ENCODE assay signal across 9 cellular contexts in genomic region chr2:12303181-12304030, GRCh38.
DNase-seq lines count a peak whose midpoint lies in the region; ATAC-seq, FAIRE-seq and TF ChIP-seq lines count a peak whose summit lies in the region.
"Had no signal": no experiment of that assay in that cellular context is flagged by ENCODE, and none has a peak within 500 bp of the region (broad histone marks: within the 10 kb centered on the region; RNA-seq: fewer than 3 reads in every experiment).

No MANE protein-coding gene starts in this region.

- H3K36me3 Mint-ChIP-seq in activated T-cell treated with anti-CD3 and anti-CD28 coated beads, Interleukin-2, amount 50 U/mL, for 4 hours (ENCODE audit: insufficient read depth): no peaks in the 10 kb centered on the region
- no peaks in the 10 kb centered on the region for H3K36me3 Mint-ChIP-seq in activated T-cell treated with anti-CD3 and anti-CD28 coated beads, Interleukin-2, amount 50 U/mL, for 24 hours (ENCODE audit: low read depth)
- no peaks in the 10 kb centered on the region for H3K36me3 Mint-ChIP-seq in endodermal cell (ENCODE audit: low read depth)
- no peaks in the 10 kb centered on the region for H3K36me3 Mint-ChIP-seq in activated T-helper 1 cell treated with anti-CD3 and anti-CD28 coated beads, Interleukin-12 subunit alpha, Interleukin-12 subunit beta, Interleukin-2, Interleukin-4 antibody, amounts not matched to agents 30 ng/mL and 10 ng/mL and 1 ng/mL, durations not matched to agents 14 hours and 24 hours and 36 hours (ENCODE audit: low read depth)

- peak; percentile 66 to 67 for ATAC-seq in activated T-cell treated with anti-CD3 and anti-CD28 coated beads, Interleukin-2, amount 50 U/mL, for 4 hours
- peak; percentile 60 for ATAC-seq in stimulated activated naive CD8-positive, alpha-beta T cell treated with anti-CD3 and anti-CD28 coated beads, Interleukin-15, Interleukin-2, amounts not matched to agents 100 U/mL and 50 U/mL, for 24 hours
- ATAC-seq in GM18498 (IDR thresholded peaks at IDR 0.05; ENCODE audit: unreplicated experiment): no peak

- H3K4me3 ChIP-seq in endodermal cell (ENCODE audit: low read length): peak overlapping the region; percentile 19
- no peak overlapping the region for H3K4me3 ChIP-seq in colonic mucosa

- no peak overlapping the region for H3K9ac ChIP-seq in endodermal cell (ENCODE audit: extremely low read depth, low read length, poor library complexity, severe bottlenecking)
- H3K9ac ChIP-seq in colonic mucosa (ENCODE audit: low read depth in 2 of 2, low read length in 2 of 2): no peak overlapping the region

- DNase-seq in activated T-cell treated with anti-CD3 and anti-CD28 coated beads, Interleukin-2, amount 50 U/mL, for 4 hours: no peak
- DNase-seq in activated T-cell treated with anti-CD3 and anti-CD28 coated beads, Interleukin-2, amount 50 U/mL, for 24 hours: no peak
- DNase-seq in RCC 7860 (ENCODE audit: low spot score) (peak; percentile 80), endodermal cell (no peak), colonic mucosa (no peak)
- peak; percentile 41 for DNase-seq in stimulated activated naive CD8-positive, alpha-beta T cell treated with anti-CD3 and anti-CD28 coated beads, Interleukin-15, Interleukin-2, amounts not matched to agents 100 U/mL and 50 U/mL, for 24 hours
- no peak for DNase-seq in activated T-helper 1 cell treated with anti-CD3 and anti-CD28 coated beads, Interleukin-12 subunit alpha, Interleukin-12 subunit beta, Interleukin-2, Interleukin-4 antibody, amounts not matched to agents 30 ng/mL and 10 ng/mL and 1 ng/mL, durations not matched to agents 14 hours and 24 hours and 36 hours (ENCODE audit: low spot score)

- TF ChIP-seq CTCF in endodermal cell (conservative IDR thresholded peaks at IDR 0.05) (no peak), colonic mucosa (IDR thresholded peaks at IDR 0.05) (no peak)

- no peaks in the 10 kb centered on the region for H3K9me3 Mint-ChIP-seq in activated T-cell treated with anti-CD3 and anti-CD28 coated beads, Interleukin-2, amount 50 U/mL, for 4 hours
- no peaks in the 10 kb centered on the region for H3K9me3 Mint-ChIP-seq in activated T-cell treated with anti-CD3 and anti-CD28 coated beads, Interleukin-2, amount 50 U/mL, for 24 hours
- no peaks in the 10 kb centered on the region for H3K9me3 Mint-ChIP-seq in endodermal cell
- H3K9me3 Mint-ChIP-seq in activated T-helper 1 cell treated with anti-CD3 and anti-CD28 coated beads, Interleukin-12 subunit alpha, Interleukin-12 subunit beta, Interleukin-2, Interleukin-4 antibody, amounts not matched to agents 30 ng/mL and 10 ng/mL and 1 ng/mL, durations not matched to agents 14 hours and 24 hours and 36 hours: peaks cover 4% of the 10 kb centered on the region

- no peaks in the 10 kb centered on the region for H3K27me3 Mint-ChIP-seq in activated T-cell treated with anti-CD3 and anti-CD28 coated beads, Interleukin-2, amount 50 U/mL, for 4 hours (ENCODE audit: low read depth)
- H3K27me3 Mint-ChIP-seq in activated T-cell treated with anti-CD3 and anti-CD28 coated beads, Interleukin-2, amount 50 U/mL, for 24 hours: no peaks in the 10 kb centered on the region
- H3K27me3 Mint-ChIP-seq in endodermal cell (ENCODE audit: insufficient read depth): no peaks in the 10 kb centered on the region
- H3K27me3 Mint-ChIP-seq in activated T-helper 1 cell treated with anti-CD3 and anti-CD28 coated beads, Interleukin-12 subunit alpha, Interleukin-12 subunit beta, Interleukin-2, Interleukin-4 antibody, amounts not matched to agents 30 ng/mL and 10 ng/mL and 1 ng/mL, durations not matched to agents 14 hours and 24 hours and 36 hours (ENCODE audit: insufficient read depth): peaks cover 6% of the 10 kb centered on the region
- H3K27me3 Mint-ChIP-seq: B cell had no signal

- intact Hi-C loops in colonic mucosa (cut with DNase I): no loop called here
- intact Hi-C loops in activated T-helper 1 cell treated with anti-CD3 and anti-CD28 coated beads, Interleukin-12 subunit alpha, Interleukin-12 subunit beta, Interleukin-2, Interleukin-4 antibody, amounts not matched to agents 30 ng/mL and 10 ng/mL and 1 ng/mL, durations not matched to agents 14 hours and 24 hours and 36 hours (cut with micrococcal nuclease): loop anchor here (1.0 kb wide), 1 partner anchor 9 kb away; no protein-coding TSS in a partner anchor

- H3K4me3 Mint-ChIP-seq in activated T-cell treated with anti-CD3 and anti-CD28 coated beads, Interleukin-2, amount 50 U/mL, for 4 hours: no peak overlapping the region
- H3K4me3 Mint-ChIP-seq in activated T-cell treated with anti-CD3 and anti-CD28 coated beads, Interleukin-2, amount 50 U/mL, for 24 hours: no peak overlapping the region
- no peak overlapping the region for H3K4me3 Mint-ChIP-seq in endodermal cell
- H3K4me3 Mint-ChIP-seq in activated T-helper 1 cell treated with anti-CD3 and anti-CD28 coated beads, Interleukin-12 subunit alpha, Interleukin-12 subunit beta, Interleukin-2, Interleukin-4 antibody, amounts not matched to agents 30 ng/mL and 10 ng/mL and 1 ng/mL, durations not matched to agents 14 hours and 24 hours and 36 hours: no peak overlapping the region
- H3K4me3 Mint-ChIP-seq: B cell had no signal

- peak; percentile 92 for FAIRE-seq in RCC 7860 (lab: Jason Lieb, UNC)

- H3K4me1 ChIP-seq in endodermal cell (ENCODE audit: control insufficient read depth, insufficient read depth, low read length) (peaks cover 4% of the 10 kb centered on the region), colonic mucosa (no peaks in the 10 kb centered on the region)

- 78 to 89% methylated on average over 5 to 7 of the region's 7 CpGs for WGBS in endodermal cell (ENCODE audit: insufficient coverage in 1 of 2, insufficient read length in 1 of 2), 2 experiments

- no peaks in the 10 kb centered on the region for H3K36me3 ChIP-seq in endodermal cell (ENCODE audit: control insufficient read depth, insufficient read depth, low read length)
- H3K36me3 ChIP-seq in colonic mucosa: no peaks in the 10 kb centered on the region

- H3K27ac Mint-ChIP-seq in activated T-cell treated with anti-CD3 and anti-CD28 coated beads, Interleukin-2, amount 50 U/mL, for 24 hours: no peak overlapping the region
- no peak overlapping the region for H3K27ac Mint-ChIP-seq in endodermal cell
- H3K27ac Mint-ChIP-seq in activated T-helper 1 cell treated with anti-CD3 and anti-CD28 coated beads, Interleukin-12 subunit alpha, Interleukin-12 subunit beta, Interleukin-2, Interleukin-4 antibody, amounts not matched to agents 30 ng/mL and 10 ng/mL and 1 ng/mL, durations not matched to agents 14 hours and 24 hours and 36 hours: no peak overlapping the region
- H3K27ac Mint-ChIP-seq: B cell had no signal

- H3K27ac ChIP-seq in endodermal cell (ENCODE audit: low read depth, low read length) (no peak overlapping the region), colonic mucosa (no peak overlapping the region)

- H3K27me3 ChIP-seq in endodermal cell (ENCODE audit: control insufficient read depth, insufficient read depth, low read length, poor library complexity, severe bottlenecking): no peaks in the 10 kb centered on the region
- no peaks in the 10 kb centered on the region for H3K27me3 ChIP-seq in colonic mucosa

- peaks cover 35% of the 10 kb centered on the region for H3K4me1 Mint-ChIP-seq in activated T-cell treated with anti-CD3 and anti-CD28 coated beads, Interleukin-2, amount 50 U/mL, for 4 hours (ENCODE audit: low read depth)
- H3K4me1 Mint-ChIP-seq in activated T-cell treated with anti-CD3 and anti-CD28 coated beads, Interleukin-2, amount 50 U/mL, for 24 hours (ENCODE audit: low read depth): peaks cover 36% of the 10 kb centered on the region
- peaks cover 17% of the 10 kb centered on the region for H3K4me1 Mint-ChIP-seq in endodermal cell
- peaks cover 36% of the 10 kb centered on the region for H3K4me1 Mint-ChIP-seq in activated T-helper 1 cell treated with anti-CD3 and anti-CD28 coated beads, Interleukin-12 subunit alpha, Interleukin-12 subunit beta, Interleukin-2, Interleukin-4 antibody, amounts not matched to agents 30 ng/mL and 10 ng/mL and 1 ng/mL, durations not matched to agents 14 hours and 24 hours and 36 hours (ENCODE audit: low read depth)

- H3K9me3 ChIP-seq in endodermal cell (ENCODE audit: control insufficient read depth, low read length) (peaks cover 5% of the 10 kb centered on the region), colonic mucosa (no peaks in the 10 kb centered on the region)

Comparison
In these comparisons a context has a peak if more than half of its experiments do, and no peak if none do; other contexts are left out.
1. DNase-seq: peak in RCC 7860 (single experiment) and stimulated activated naive CD8-positive, alpha-beta T cell treated with anti-CD3 and anti-CD28 coated beads, Interleukin-15, Interleukin-2, amounts not matched to agents 100 U/mL and 50 U/mL, for 24 hours (single experiment); none in activated T-cell treated with anti-CD3 and anti-CD28 coated beads, Interleukin-2, amount 50 U/mL, for 4 hours (single experiment), activated T-cell treated with anti-CD3 and anti-CD28 coated beads, Interleukin-2, amount 50 U/mL, for 24 hours (single experiment), endodermal cell (single experiment), colonic mucosa (single experiment) and activated T-helper 1 cell treated with anti-CD3 and anti-CD28 coated beads, Interleukin-12 subunit alpha, Interleukin-12 subunit beta, Interleukin-2, Interleukin-4 antibody, amounts not matched to agents 30 ng/mL and 10 ng/mL and 1 ng/mL, durations not matched to agents 14 hours and 24 hours and 36 hours (single experiment).